ENCODE assay signal across 1 cellular context in genomic region chr7:133859191-133859590, GRCh38.
TF ChIP-seq lines count a peak whose summit lies in the region.

No MANE protein-coding gene starts in this region.

TF ChIP-seq in HEK293, 187 proteins besides CTCF, POLR2A, EP300 and RAD21 (continued from another document):
- TF ChIP-seq ZNF518A (tag by site-specific recombination; conservative IDR thresholded peaks at IDR 0.05; ENCODE audit: low read depth) (no peak), ZBTB21 (tag by site-specific recombination; IDR thresholded peaks at IDR 0.05) (no peak), ZNF324 (tag by site-specific recombination; IDR thresholded peaks at IDR 0.05) (no peak), ZNF114 (tag by site-specific recombination; IDR thresholded peaks at IDR 0.05) (no peak), PRDM4 (tag by site-specific recombination; IDR thresholded peaks at IDR 0.05) (no peak), ZNF239 (tag by site-specific recombination; IDR thresholded peaks at IDR 0.05) (no peak), ZNF121 (tag by site-specific recombination; IDR thresholded peaks at IDR 0.05) (no peak), MZF1 (tag by site-specific recombination; IDR thresholded peaks at IDR 0.05; ENCODE audit: borderline replicate concordance) (no peak), ZNF48 (tag by site-specific recombination; IDR thresholded peaks at IDR 0.05) (no peak), SALL2 (tag by site-specific recombination; IDR thresholded peaks at IDR 0.05; ENCODE audit: borderline replicate concordance) (no peak), ZNF621 (tag by site-specific recombination; IDR thresholded peaks at IDR 0.05) (no peak), ZNF280D (tag by site-specific recombination; IDR thresholded peaks at IDR 0.05) (no peak), ZNF558 (tag by site-specific recombination; IDR thresholded peaks at IDR 0.05) (no peak), ZNF791 (tag by site-specific recombination; IDR thresholded peaks at IDR 0.05) (no peak), ZNF140 (tag by site-specific recombination; IDR thresholded peaks at IDR 0.05) (no peak), GLI2 (tag by site-specific recombination; IDR thresholded peaks at IDR 0.05; ENCODE audit: borderline replicate concordance, low read depth) (no peak), ZNF449 (tag by site-specific recombination; IDR thresholded peaks at IDR 0.05) (no peak), GLIS2 (tag by site-specific recombination; IDR thresholded peaks at IDR 0.05) (no peak), KLF1 (tag by site-specific recombination; IDR thresholded peaks at IDR 0.05) (no peak), ZNF16 (tag by site-specific recombination; IDR thresholded peaks at IDR 0.05; ENCODE audit: low read depth) (no peak), ZNF157 (tag by site-specific recombination; IDR thresholded peaks at IDR 0.05) (no peak), KLF17 (tag by site-specific recombination; IDR thresholded peaks at IDR 0.05) (no peak), ZNF274 (IDR thresholded peaks at IDR 0.05; ENCODE audit: low read length) (no peak), ZNF274 (tag by site-specific recombination; IDR thresholded peaks at IDR 0.05; ENCODE audit: borderline replicate concordance) (no peak), FEZF1 (tag by site-specific recombination; IDR thresholded peaks at IDR 0.05) (peak; percentile 23; the same call in 1 of the 2 replicates), BCL11A (tag by site-specific recombination; IDR thresholded peaks at IDR 0.05; ENCODE audit: low read depth) (no peak), BCL11B (tag by site-specific recombination; IDR thresholded peaks at IDR 0.05; ENCODE audit: low read depth) (no peak), ZNF112 (tag by site-specific recombination; IDR thresholded peaks at IDR 0.05) (no peak), ZNF624 (tag by site-specific recombination; IDR thresholded peaks at IDR 0.05) (no peak), ZNF366 (tag by site-specific recombination; conservative IDR thresholded peaks at IDR 0.05) (no peak), ZNF404 (tag by site-specific recombination; IDR thresholded peaks at IDR 0.05) (no peak), OSR2 (tag by site-specific recombination; IDR thresholded peaks at IDR 0.05) (peak; percentile 66; the same call in 1 of the 2 replicates), KLF10 (tag by site-specific recombination; IDR thresholded peaks at IDR 0.05) (peak; percentile 16; the same call in 1 of the 2 replicates), ZNF280C (tag by site-specific recombination; IDR thresholded peaks at IDR 0.05) (no peak), REST (tag by site-specific recombination; IDR thresholded peaks at IDR 0.05) (no peak)
- TF ChIP-seq, protein P1, sequence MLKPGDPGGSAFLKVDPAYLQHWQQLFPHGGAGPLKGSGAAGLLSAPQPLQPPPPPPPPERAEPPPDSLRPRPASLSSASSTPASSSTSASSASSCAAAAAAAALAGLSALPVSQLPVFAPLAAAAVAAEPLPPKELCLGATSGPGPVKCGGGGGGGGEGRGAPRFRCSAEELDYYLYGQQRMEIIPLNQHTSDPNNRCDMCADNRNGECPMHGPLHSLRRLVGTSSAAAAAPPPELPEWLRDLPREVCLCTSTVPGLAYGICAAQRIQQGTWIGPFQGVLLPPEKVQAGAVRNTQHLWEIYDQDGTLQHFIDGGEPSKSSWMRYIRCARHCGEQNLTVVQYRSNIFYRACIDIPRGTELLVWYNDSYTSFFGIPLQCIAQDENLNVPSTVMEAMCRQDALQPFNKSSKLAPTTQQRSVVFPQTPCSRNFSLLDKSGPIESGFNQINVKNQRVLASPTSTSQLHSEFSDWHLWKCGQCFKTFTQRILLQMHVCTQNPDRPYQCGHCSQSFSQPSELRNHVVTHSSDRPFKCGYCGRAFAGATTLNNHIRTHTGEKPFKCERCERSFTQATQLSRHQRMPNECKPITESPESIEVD (tag by site-specific recombination; IDR thresholded peaks at IDR 0.05): peak; percentile 43; the same call in 1 of the 2 replicates
- TF ChIP-seq, protein P2, sequence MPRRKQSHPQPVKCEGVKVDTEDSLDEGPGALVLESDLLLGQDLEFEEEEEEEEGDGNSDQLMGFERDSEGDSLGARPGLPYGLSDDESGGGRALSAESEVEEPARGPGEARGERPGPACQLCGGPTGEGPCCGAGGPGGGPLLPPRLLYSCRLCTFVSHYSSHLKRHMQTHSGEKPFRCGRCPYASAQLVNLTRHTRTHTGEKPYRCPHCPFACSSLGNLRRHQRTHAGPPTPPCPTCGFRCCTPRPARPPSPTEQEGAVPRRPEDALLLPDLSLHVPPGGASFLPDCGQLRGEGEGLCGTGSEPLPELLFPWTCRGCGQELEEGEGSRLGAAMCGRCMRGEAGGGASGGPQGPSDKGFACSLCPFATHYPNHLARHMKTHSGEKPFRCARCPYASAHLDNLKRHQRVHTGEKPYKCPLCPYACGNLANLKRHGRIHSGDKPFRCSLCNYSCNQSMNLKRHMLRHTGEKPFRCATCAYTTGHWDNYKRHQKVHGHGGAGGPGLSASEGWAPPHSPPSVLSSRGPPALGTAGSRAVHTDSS (tag by site-specific recombination; IDR thresholded peaks at IDR 0.05): no peak
